Comparison of ENCODE assay signal across 15 cellular contexts in genomic region chr6:139877828-139878405, GRCh38.
"Had no signal": no experiment of that assay in that cellular context is flagged by ENCODE, and none has a peak within 500 bp of the region (broad histone marks: within the 10 kb centered on the region; RNA-seq: fewer than 3 reads in every experiment).

No MANE protein-coding gene starts in this region.

- H3K79me2 ChIP-seq: hepatocyte had no signal

- H3K4me2 ChIP-seq: hepatocyte had no signal

- H3K4me3 ChIP-seq: hepatocyte, spleen, suprapubic skin, upper lobe of left lung had no signal

- H3K27me3 ChIP-seq: hepatocyte, spleen, suprapubic skin, upper lobe of left lung had no signal

- H3K36me3 ChIP-seq: spleen, suprapubic skin, upper lobe of left lung had no signal

- H3K4me1 ChIP-seq: suprapubic skin had no signal

- H3K9me3 Mint-ChIP-seq: activated naive CD4-positive, alpha-beta T cell treated with anti-CD3 and anti-CD28 coated beads for 36 hours; stimulated activated naive B cell treated with anti-CD40 and anti-IgM and Interleukin-4, amounts not matched to agents 10 μg/mL and 1 μg/mL and 100 μg/mL, for 72 hours had no signal

- ATAC-seq: sciatic nerve; stimulated activated naive B cell treated with anti-CD40 and anti-IgM and Interleukin-4, amounts not matched to agents 10 μg/mL and 1 μg/mL and 100 μg/mL, for 72 hours had no signal

- H3K27ac Mint-ChIP-seq: activated naive CD4-positive, alpha-beta T cell treated with anti-CD3 and anti-CD28 coated beads for 36 hours had no signal

- H3K9me3 ChIP-seq: spleen, suprapubic skin, upper lobe of left lung had no signal

- H2AFZ ChIP-seq: hepatocyte had no signal

- H3K36me3 Mint-ChIP-seq: stimulated activated naive B cell treated with anti-CD40 and anti-IgM and Interleukin-4, amounts not matched to agents 10 μg/mL and 1 μg/mL and 100 μg/mL, for 72 hours had no signal

- H3K27ac ChIP-seq: epithelial cell of prostate, hepatocyte, spleen, suprapubic skin, upper lobe of left lung had no signal

- DNase-seq: activated CD4-positive, alpha-beta T cell treated with anti-CD3 and anti-CD28 coated beads for 48 hours; activated CD8-positive, alpha-beta memory T cell treated with anti-CD3 and anti-CD28 coated beads for 24 hours; activated naive CD4-positive, alpha-beta T cell treated with anti-CD3 and anti-CD28 coated beads for 36 hours; central memory CD4-positive, alpha-beta T cell; cortex of kidney; effector memory CD4-positive, alpha-beta T cell; spleen; stimulated activated CD4-positive, alpha-beta T cell treated with anti-CD3 and anti-CD28 coated beads, Interleukin-1b, Interleukin-23, amount 100 ng/mL, for 48 hours; stimulated activated naive B cell treated with anti-CD40 and anti-IgM and Interleukin-4, amounts not matched to agents 10 μg/mL and 1 μg/mL and 100 μg/mL, for 72 hours; T1000 had no signal

- H3K4me3 Mint-ChIP-seq: activated naive CD4-positive, alpha-beta T cell treated with anti-CD3 and anti-CD28 coated beads for 36 hours; stimulated activated naive B cell treated with anti-CD40 and anti-IgM and Interleukin-4, amounts not matched to agents 10 μg/mL and 1 μg/mL and 100 μg/mL, for 72 hours had no signal
